19 cellular contexts compared by ENCODE assay signal in the genomic region with DNA sequence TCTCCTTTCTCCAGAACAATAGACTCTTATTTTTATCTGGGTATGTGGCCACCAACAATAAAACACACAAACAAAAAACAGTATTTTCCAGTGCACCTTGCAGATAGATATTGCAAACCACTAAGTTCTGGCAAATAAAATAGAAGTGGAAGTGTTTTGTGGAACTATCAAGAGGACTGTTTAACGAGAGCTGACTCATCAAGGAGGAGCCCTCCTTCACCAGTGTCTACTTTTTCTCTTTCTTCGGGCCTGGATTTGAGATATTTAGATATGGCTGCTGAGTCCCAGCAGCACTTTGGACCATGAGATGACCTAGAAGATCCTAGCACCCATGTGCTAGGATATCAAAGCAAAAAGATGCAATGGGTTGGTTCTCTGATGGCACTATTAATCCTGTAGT.
"Had no signal": no experiment of that assay in that cellular context is flagged by ENCODE, and none has a peak within 500 bp of the region (broad histone marks: within the 10 kb centered on the region; RNA-seq: fewer than 3 reads in every experiment).

No MANE protein-coding gene starts in this region.

- H3K4me1 ChIP-seq: adrenal gland, prostate gland, suprapubic skin, transverse colon, uterus had no signal

- H3K36me3 ChIP-seq: adrenal gland, prostate gland, suprapubic skin, transverse colon, uterus had no signal

- H3K4me3 ChIP-seq: adrenal gland, prostate gland, suprapubic skin, transverse colon, uterus had no signal

- DNase-seq: activated CD4-positive, alpha-beta T cell treated with anti-CD3 and anti-CD28 coated beads for 36 hours; activated CD4-positive, alpha-beta T cell treated with anti-CD3 and anti-CD28 coated beads, Interleukin-2, amount 50 U/mL, for 48 hours; activated gamma-delta T cell treated with Interleukin-2 at 50 U/mL for 16 hours; adrenal gland; effector CD4-positive, alpha-beta T cell; immature natural killer cell; kidney glomerular epithelial cell; naive thymus-derived CD8-positive, alpha-beta T cell; right cardiac atrium; small intestine; stimulated activated CD4-positive, alpha-beta T cell treated with anti-CD3 and anti-CD28 coated beads, Interleukin-15, amount 100 ng/mL, for 24 hours; stimulated activated CD4-positive, alpha-beta T cell treated with anti-CD3 and anti-CD28 coated beads, Interleukin-2, amount 100 ng/mL, for 48 hours; T-helper 9 cell; transverse colon; uterus had no signal

- H3K27me3 ChIP-seq: adrenal gland, suprapubic skin, transverse colon, uterus had no signal

- H3K9me3 ChIP-seq: adrenal gland, prostate gland, suprapubic skin, transverse colon, uterus had no signal

- H3K27ac ChIP-seq: adrenal gland, prostate gland, suprapubic skin, transverse colon, uterus had no signal

- ATAC-seq: activated CD4-positive, alpha-beta T cell treated with anti-CD3 and anti-CD28 coated beads for 36 hours; activated naive CD4-positive, alpha-beta T cell treated with anti-CD3 and anti-CD28 coated beads, Interleukin-2, amount 50 U/mL, for 72 hours; esophagus mucosa; naive thymus-derived CD8-positive, alpha-beta T cell; right cardiac atrium had no signal
